ENCODE assay signal across 8 cellular contexts in genomic region chr1:55640708-55641473, GRCh38.
A peak's percentile ranks its signal among the peaks of the same experiment; 100 is the strongest.
DNase-seq lines count a peak whose midpoint lies in the region; ATAC-seq, FAIRE-seq and TF ChIP-seq lines count a peak whose summit lies in the region.

No MANE protein-coding gene starts in this region.

- no peaks in the 10 kb centered on the region for H3K9me3 ChIP-seq in WERI-Rb-1 (ENCODE audit: severe bottlenecking)

- H3K36me3 ChIP-seq in WERI-Rb-1, result no peaks in the 10 kb centered on the region

- no peaks in the 10 kb centered on the region for H3K27me3 ChIP-seq in WERI-Rb-1 (ENCODE audit: insufficient read depth, low read depth, severe bottlenecking)

- no peak for FAIRE-seq in frontal cortex (lab: Jason Lieb, UNC)

- no peak for TF ChIP-seq CTCF in WERI-Rb-1 (IDR thresholded peaks at IDR 0.05; ENCODE audit: low read depth, low read length)

- intact Hi-C loops in posterior cingulate gyrus (cut with DNase I), result no loop called here

- peak; percentile 82 for ATAC-seq in HG03066 (IDR thresholded peaks at IDR 0.05; ENCODE audit: low read depth, unreplicated experiment)
- no peak for ATAC-seq in HG03108 (IDR thresholded peaks at IDR 0.05; ENCODE audit: unreplicated experiment)

- no peak overlapping the region for H3K4me3 ChIP-seq in WERI-Rb-1 (ENCODE audit: low read depth, low read length)

- H3K27ac ChIP-seq in WERI-Rb-1, result no peak overlapping the region

- peak; percentile 49 for DNase-seq in GM04504 (ENCODE audit: low read depth)
- peak; percentile 3 to 14 for DNase-seq in activated CD4-positive, alpha-beta T cell treated with anti-CD3 and anti-CD28 coated beads for 24 hours (ENCODE audit: low read depth in 2 of 2)
- DNase-seq in frontal cortex (ENCODE audit: low spot score in 2 of 2), result peak; percentile 13 to 19
- peak in 9 of 10 donors; percentile 14 to 92 (median 57) for DNase-seq in posterior cingulate gyrus
- no peak for DNase-seq in WERI-Rb-1
- DNase-seq in NCI-H187 (lab: John Stamatoyannopoulos, UW), result no peak

Comparison
In these comparisons a context has a peak if more than half of its experiments do, and no peak if none do; other contexts are left out.
1. DNase-seq: peak in GM04504 (single experiment), activated CD4-positive, alpha-beta T cell treated with anti-CD3 and anti-CD28 coated beads for 24 hours (2 of 2), frontal cortex (2 of 2) and posterior cingulate gyrus (9 of 10); none in WERI-Rb-1 (single experiment) and NCI-H187 (0 of 2).